ENCODE assay signal across 1 cellular context in the genomic region with DNA sequence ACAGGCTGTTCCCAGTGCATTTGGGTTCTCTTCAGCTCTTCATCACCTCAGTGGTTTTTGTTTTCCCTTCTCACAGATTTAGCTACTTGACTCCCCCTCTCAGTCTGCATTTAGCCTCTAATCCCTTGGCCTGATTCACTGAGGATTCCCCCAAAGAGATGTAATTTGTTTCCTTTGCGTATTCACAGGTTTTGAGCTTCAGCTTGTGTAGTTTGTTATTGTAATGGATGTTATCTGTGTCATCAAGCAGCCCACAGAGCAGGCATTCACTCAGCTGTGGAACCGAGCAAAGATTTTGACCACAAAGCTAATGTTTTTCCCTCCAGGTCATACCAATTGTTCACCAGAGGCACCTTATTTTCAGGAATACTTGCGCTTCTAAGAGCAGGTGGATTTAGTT.
A peak's percentile ranks its signal among the peaks of the same experiment; 100 is the strongest.
TF ChIP-seq lines count a peak whose summit lies in the region.

No MANE protein-coding gene starts in this region.

TF ChIP-seq in HEK293, 187 proteins besides CTCF, POLR2A, EP300 and RAD21 (continued from another document):
- TF ChIP-seq, protein P1, sequence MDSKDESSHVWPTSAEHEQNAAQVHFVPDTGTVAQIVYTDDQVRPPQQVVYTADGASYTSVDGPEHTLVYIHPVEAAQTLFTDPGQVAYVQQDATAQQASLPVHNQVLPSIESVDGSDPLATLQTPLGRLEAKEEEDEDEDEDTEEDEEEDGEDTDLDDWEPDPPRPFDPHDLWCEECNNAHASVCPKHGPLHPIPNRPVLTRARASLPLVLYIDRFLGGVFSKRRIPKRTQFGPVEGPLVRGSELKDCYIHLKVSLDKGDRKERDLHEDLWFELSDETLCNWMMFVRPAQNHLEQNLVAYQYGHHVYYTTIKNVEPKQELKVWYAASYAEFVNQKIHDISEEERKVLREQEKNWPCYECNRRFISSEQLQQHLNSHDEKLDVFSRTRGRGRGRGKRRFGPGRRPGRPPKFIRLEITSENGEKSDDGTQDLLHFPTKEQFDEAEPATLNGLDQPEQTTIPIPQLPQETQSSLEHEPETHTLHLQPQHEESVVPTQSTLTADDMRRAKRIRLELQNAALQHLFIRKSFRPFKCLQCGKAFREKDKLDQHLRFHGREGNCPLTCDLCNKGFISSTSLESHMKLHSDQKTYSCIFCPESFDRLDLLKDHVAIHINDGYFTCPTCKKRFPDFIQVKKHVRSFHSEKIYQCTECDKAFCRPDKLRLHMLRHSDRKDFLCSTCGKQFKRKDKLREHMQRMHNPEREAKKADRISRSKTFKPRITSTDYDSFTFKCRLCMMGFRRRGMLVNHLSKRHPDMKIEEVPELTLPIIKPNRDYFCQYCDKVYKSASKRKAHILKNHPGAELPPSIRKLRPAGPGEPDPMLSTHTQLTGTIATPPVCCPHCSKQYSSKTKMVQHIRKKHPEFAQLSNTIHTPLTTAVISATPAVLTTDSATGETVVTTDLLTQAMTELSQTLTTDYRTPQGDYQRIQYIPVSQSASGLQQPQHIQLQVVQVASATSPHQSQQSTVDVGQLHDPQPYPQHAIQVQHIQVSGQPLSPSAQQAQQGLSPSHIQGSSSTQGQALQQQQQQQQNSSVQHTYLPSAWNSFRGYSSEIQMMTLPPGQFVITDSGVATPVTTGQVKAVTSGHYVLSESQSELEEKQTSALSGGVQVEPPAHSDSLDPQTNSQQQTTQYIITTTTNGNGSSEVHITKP (tag by site-specific recombination; IDR thresholded peaks at IDR 0.05): peak; percentile 61
